In the genomic region with DNA sequence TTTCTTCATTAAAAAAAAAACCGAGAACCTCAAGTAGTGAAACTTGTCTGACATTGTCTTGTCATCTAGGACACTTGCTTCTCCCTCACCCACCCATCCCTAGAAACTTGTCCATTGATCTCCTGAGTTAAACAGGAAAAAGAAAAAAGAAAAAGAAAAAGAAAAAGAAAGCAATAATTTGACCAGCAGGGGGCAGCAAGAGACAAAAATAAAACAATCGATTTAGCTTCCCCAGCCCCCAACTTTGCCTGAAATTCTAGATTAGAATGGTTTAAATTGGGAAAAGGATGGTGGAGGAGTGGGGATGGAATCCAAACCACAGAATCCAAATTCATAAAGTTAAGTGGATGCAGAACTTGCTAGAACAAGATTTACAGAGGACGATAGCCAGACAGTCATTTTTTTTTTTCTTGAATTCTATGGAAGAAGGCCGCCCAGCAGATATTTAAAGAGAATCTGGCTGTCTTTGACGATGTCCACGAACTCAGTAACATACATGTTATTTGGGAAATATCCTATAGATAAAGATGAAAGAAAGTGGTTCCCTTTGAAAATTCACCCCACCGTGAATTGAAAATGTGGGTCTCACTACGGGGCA, we compare ENCODE assay signal across 8 cellular contexts.
DNase-seq lines count a peak whose midpoint lies in the region; ATAC-seq and TF ChIP-seq lines count a peak whose summit lies in the region.

No MANE protein-coding gene starts in this region.

- no peaks in the 10 kb centered on the region for H3K9me3 ChIP-seq in testis

- whole genome bisulfite sequencing in testis, 2 donors: 40 to 50% methylated on average over 8 of the region's 8 CpGs

- no peaks in the 10 kb centered on the region for H3K9me3 Mint-ChIP-seq in activated CD4-positive, alpha-beta T cell treated with anti-CD3 and anti-CD28 coated beads, Interleukin-2, amount 10 ng/mL, durations not matched to agents 7 days and 5 days
- H3K9me3 Mint-ChIP-seq in activated T-cell treated with anti-CD3 and anti-CD28 coated beads, Interleukin-2, amount 50 U/mL, for 4 hours: no peaks in the 10 kb centered on the region

- H3K4me3 ChIP-seq in ACC112 (ENCODE audit: low read depth, low read length): no peak overlapping the region
- no peak overlapping the region for H3K4me3 ChIP-seq in testis

- H3K36me3 Mint-ChIP-seq in activated CD4-positive, alpha-beta T cell treated with anti-CD3 and anti-CD28 coated beads, Interleukin-2, amount 10 ng/mL, durations not matched to agents 7 days and 5 days (ENCODE audit: low read depth): no peaks in the 10 kb centered on the region
- H3K36me3 Mint-ChIP-seq in activated T-cell treated with anti-CD3 and anti-CD28 coated beads, Interleukin-2, amount 50 U/mL, for 4 hours (ENCODE audit: insufficient read depth): no peaks in the 10 kb centered on the region

- H3K4me1 ChIP-seq in ACC112 (ENCODE audit: control insufficient read depth, insufficient read depth, low read length, unreplicated experiment): no peaks in the 10 kb centered on the region
- H3K4me1 ChIP-seq in testis: no peaks in the 10 kb centered on the region

- no peaks in the 10 kb centered on the region for H3K79me2 ChIP-seq in ACC112 (ENCODE audit: control insufficient read depth, insufficient read depth, low read length, unreplicated experiment)

- H3K27me3 ChIP-seq in ACC112 (ENCODE audit: insufficient read depth, low read length) (peaks cover 52% of the 10 kb centered on the region), testis (no peaks in the 10 kb centered on the region)

- POLR2A ChIA-PET in activated CD4-positive, alpha-beta T cell treated with anti-CD3 and anti-CD28 coated beads, Interleukin-2, amount 10 ng/mL, durations not matched to agents 7 days and 5 days (lab: Charles Lee): no interaction called here

- no peaks in the 10 kb centered on the region for H3K36me3 ChIP-seq in ACC112 (ENCODE audit: insufficient read depth, low read length)
- no peaks in the 10 kb centered on the region for H3K36me3 ChIP-seq in testis (ENCODE audit: low read depth, missing control alignments)

- H3K27ac Mint-ChIP-seq in activated CD4-positive, alpha-beta T cell treated with anti-CD3 and anti-CD28 coated beads, Interleukin-2, amount 10 ng/mL, durations not matched to agents 7 days and 5 days: no peak overlapping the region

- no peak for ATAC-seq in activated T-cell treated with anti-CD3 and anti-CD28 coated beads, Interleukin-2, amount 50 U/mL, for 4 hours
- ATAC-seq in GM21360 (IDR thresholded peaks at IDR 0.05; ENCODE audit: unreplicated experiment): no peak

- peak overlapping the region; percentile 52 for H2AFZ ChIP-seq in ACC112 (ENCODE audit: low read length, unreplicated experiment)

- H3K27ac ChIP-seq in ACC112 (ENCODE audit: low read depth, low read length) (no peak overlapping the region), testis (no peak overlapping the region)

- DNase-seq in ELF-1 (ENCODE audit: low read depth, low spot score) (peak; percentile 73), NCI-H1694 (lab: John Stamatoyannopoulos, UW) (peak; percentile 68), iPS DF 4.7 (ENCODE audit: extremely low read depth, low spot score) (peak; percentile 30), testis (peak; percentile 51)
- peak; percentile 33 for DNase-seq in activated CD4-positive, alpha-beta T cell treated with anti-CD3 and anti-CD28 coated beads, Interleukin-2, amount 10 ng/mL, durations not matched to agents 7 days and 5 days
- no peak for DNase-seq in activated T-cell treated with anti-CD3 and anti-CD28 coated beads, Interleukin-2, amount 50 U/mL, for 4 hours

- CTCF ChIA-PET in activated CD4-positive, alpha-beta T cell treated with anti-CD3 and anti-CD28 coated beads, Interleukin-2, amount 10 ng/mL, durations not matched to agents 7 days and 5 days (lab: Charles Lee): interaction anchor here (0.7 to 0.8 kb wide), 3 partner anchors 241 to 606 kb away, joined by 3 to 6 read pairs (median 4); no protein-coding TSS in a partner anchor

- H3K4me3 Mint-ChIP-seq in activated CD4-positive, alpha-beta T cell treated with anti-CD3 and anti-CD28 coated beads, Interleukin-2, amount 10 ng/mL, durations not matched to agents 7 days and 5 days: no peak overlapping the region
- H3K4me3 Mint-ChIP-seq in activated T-cell treated with anti-CD3 and anti-CD28 coated beads, Interleukin-2, amount 50 U/mL, for 4 hours: no peak overlapping the region

- TF ChIP-seq CTCF in testis (IDR thresholded peaks at IDR 0.05): peak; percentile 73 to 91 (median 83)

- H3K27me3 Mint-ChIP-seq in activated CD4-positive, alpha-beta T cell treated with anti-CD3 and anti-CD28 coated beads, Interleukin-2, amount 10 ng/mL, durations not matched to agents 7 days and 5 days: peaks cover 5% of the 10 kb centered on the region
- peaks cover 14% of the 10 kb centered on the region for H3K27me3 Mint-ChIP-seq in activated T-cell treated with anti-CD3 and anti-CD28 coated beads, Interleukin-2, amount 50 U/mL, for 4 hours (ENCODE audit: low read depth)

- H3K4me1 Mint-ChIP-seq in activated CD4-positive, alpha-beta T cell treated with anti-CD3 and anti-CD28 coated beads, Interleukin-2, amount 10 ng/mL, durations not matched to agents 7 days and 5 days: no peaks in the 10 kb centered on the region
- no peaks in the 10 kb centered on the region for H3K4me1 Mint-ChIP-seq in activated T-cell treated with anti-CD3 and anti-CD28 coated beads, Interleukin-2, amount 50 U/mL, for 4 hours (ENCODE audit: low read depth)

- no peak for TF ChIP-seq POLR2A in testis (IDR thresholded peaks at IDR 0.05)

- intact Hi-C loops in testis (cut with DNase I; ENCODE audit: low total_unique reads): loop anchor here (10.0 kb wide), 1 partner anchor 609 kb away; no protein-coding TSS in a partner anchor
